Comparison of ENCODE assay signal across 21 cellular contexts in the genomic region with DNA sequence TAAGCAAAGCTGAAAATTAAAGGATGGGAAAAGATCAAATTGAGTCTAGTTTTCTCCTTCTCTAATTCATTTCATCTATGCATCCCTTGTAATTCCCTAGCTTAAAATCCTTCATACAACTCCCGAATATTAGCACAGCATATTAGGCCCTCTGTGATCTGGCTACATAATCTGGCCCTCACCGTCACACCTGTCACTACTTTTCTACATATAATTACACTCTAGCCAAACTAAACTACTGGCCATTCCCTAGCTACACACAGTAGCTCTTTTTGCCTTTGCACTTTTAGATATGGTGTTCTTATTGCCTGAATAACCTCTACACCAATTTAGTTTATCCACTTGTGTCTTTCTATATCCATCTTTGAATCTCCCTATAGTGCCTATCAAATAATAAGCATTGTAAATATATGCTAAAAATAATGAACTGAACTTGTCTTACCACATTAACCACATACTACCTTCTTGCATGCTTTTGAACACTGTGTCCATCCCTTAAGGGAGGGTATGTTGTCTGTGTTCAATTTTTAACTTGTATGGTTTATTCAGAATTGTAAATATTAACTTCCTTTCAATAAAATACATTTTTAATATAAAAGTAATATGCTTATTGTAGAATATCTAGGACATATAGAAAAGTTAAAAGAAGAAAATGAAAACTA.
"Had no signal": no experiment of that assay in that cellular context is flagged by ENCODE, and none has a peak within 500 bp of the region (broad histone marks: within the 10 kb centered on the region; RNA-seq: fewer than 3 reads in every experiment).

No MANE protein-coding gene starts in this region.

- ATAC-seq: activated CD8-positive, alpha-beta memory T cell treated with anti-CD3 and anti-CD28 coated beads, Interleukin-2, amount 10 ng/mL, durations not matched to agents 7 days and 5 days; body of pancreas; lower lobe of right lung; naive thymus-derived CD8-positive, alpha-beta T cell; right lobe of liver; stimulated activated effector memory CD8-positive, alpha-beta T cell treated with anti-CD3 and anti-CD28 coated beads, Interleukin-12 subunit alpha, Interleukin-12 subunit beta, amount 100 ng/mL, for 72 hours; upper lobe of right lung had no signal

- H3K27me3 Mint-ChIP-seq: activated B cell treated with CpG ODN at 0.5 μM for 24 hours; activated CD4-positive, alpha-beta memory T cell treated with anti-CD3 and anti-CD28 coated beads, Interleukin-2, amount 10 ng/mL, durations not matched to agents 7 days and 5 days; activated CD8-positive, alpha-beta memory T cell treated with anti-CD3 and anti-CD28 coated beads, Interleukin-2, amount 10 ng/mL, durations not matched to agents 7 days and 5 days; activated naive CD8-positive, alpha-beta T cell treated with anti-CD3 and anti-CD28 coated beads, Interleukin-2, amount 10 ng/mL, durations not matched to agents 7 days and 5 days; naive thymus-derived CD8-positive, alpha-beta T cell had no signal

- H3K9me3 Mint-ChIP-seq: activated B cell treated with CpG ODN at 0.5 μM for 24 hours; activated CD4-positive, alpha-beta memory T cell treated with anti-CD3 and anti-CD28 coated beads, Interleukin-2, amount 10 ng/mL, durations not matched to agents 7 days and 5 days; activated naive CD8-positive, alpha-beta T cell treated with anti-CD3 and anti-CD28 coated beads, Interleukin-2, amount 10 ng/mL, durations not matched to agents 7 days and 5 days; endodermal cell; naive thymus-derived CD8-positive, alpha-beta T cell; stimulated activated effector memory CD8-positive, alpha-beta T cell treated with anti-CD3 and anti-CD28 coated beads, Interleukin-12 subunit alpha, Interleukin-12 subunit beta, amount 100 ng/mL, for 72 hours; T-helper 2 cell treated with Interferon-gamma antibody and Interleukin-4, amounts not matched to agents 5 μg/mL and 100 μg/mL, for 36 hours had no signal

- DNase-seq: activated B cell treated with CpG ODN at 0.5 μM for 24 hours; activated CD4-positive, alpha-beta memory T cell treated with anti-CD3 and anti-CD28 coated beads, Interleukin-2, amount 10 ng/mL, durations not matched to agents 7 days and 5 days; activated CD4-positive, alpha-beta T cell treated with anti-CD3 and anti-CD28 coated beads for 48 hours; activated CD8-positive, alpha-beta memory T cell treated with anti-CD3 and anti-CD28 coated beads, Interleukin-2, amount 10 ng/mL, durations not matched to agents 7 days and 5 days; activated naive CD8-positive, alpha-beta T cell treated with anti-CD3 and anti-CD28 coated beads, Interleukin-2, amount 10 ng/mL, durations not matched to agents 7 days and 5 days; amygdala; body of pancreas; caudate nucleus; dorsolateral prefrontal cortex; endodermal cell; foreskin fibroblast; lower lobe of right lung; naive thymus-derived CD8-positive, alpha-beta T cell; ovary; right lobe of liver; stimulated activated CD4-positive, alpha-beta T cell treated with anti-CD3 and anti-CD28 coated beads, Interleukin-4, amount 100 ng/mL, for 24 hours; stomach; upper lobe of right lung had no signal

- H3K27ac Mint-ChIP-seq: activated B cell treated with CpG ODN at 0.5 μM for 24 hours; activated CD4-positive, alpha-beta memory T cell treated with anti-CD3 and anti-CD28 coated beads, Interleukin-2, amount 10 ng/mL, durations not matched to agents 7 days and 5 days; activated CD8-positive, alpha-beta memory T cell treated with anti-CD3 and anti-CD28 coated beads, Interleukin-2, amount 10 ng/mL, durations not matched to agents 7 days and 5 days; activated naive CD8-positive, alpha-beta T cell treated with anti-CD3 and anti-CD28 coated beads, Interleukin-2, amount 10 ng/mL, durations not matched to agents 7 days and 5 days; endodermal cell; stimulated activated effector memory CD8-positive, alpha-beta T cell treated with anti-CD3 and anti-CD28 coated beads, Interleukin-12 subunit alpha, Interleukin-12 subunit beta, amount 100 ng/mL, for 72 hours; T-helper 2 cell treated with Interferon-gamma antibody and Interleukin-4, amounts not matched to agents 5 μg/mL and 100 μg/mL, for 36 hours had no signal

- H3K36me3 Mint-ChIP-seq: stimulated activated effector memory CD8-positive, alpha-beta T cell treated with anti-CD3 and anti-CD28 coated beads, Interleukin-12 subunit alpha, Interleukin-12 subunit beta, amount 100 ng/mL, for 72 hours had no signal

- FAIRE-seq: keratinocyte had no signal

- H3K4me3 Mint-ChIP-seq: activated B cell treated with CpG ODN at 0.5 μM for 24 hours; activated CD4-positive, alpha-beta memory T cell treated with anti-CD3 and anti-CD28 coated beads, Interleukin-2, amount 10 ng/mL, durations not matched to agents 7 days and 5 days; activated CD8-positive, alpha-beta memory T cell treated with anti-CD3 and anti-CD28 coated beads, Interleukin-2, amount 10 ng/mL, durations not matched to agents 7 days and 5 days; activated naive CD8-positive, alpha-beta T cell treated with anti-CD3 and anti-CD28 coated beads, Interleukin-2, amount 10 ng/mL, durations not matched to agents 7 days and 5 days; endodermal cell; stimulated activated effector memory CD8-positive, alpha-beta T cell treated with anti-CD3 and anti-CD28 coated beads, Interleukin-12 subunit alpha, Interleukin-12 subunit beta, amount 100 ng/mL, for 72 hours; T-helper 2 cell treated with Interferon-gamma antibody and Interleukin-4, amounts not matched to agents 5 μg/mL and 100 μg/mL, for 36 hours had no signal
